ENCODE assay signal across 8 cellular contexts in the genomic region with DNA sequence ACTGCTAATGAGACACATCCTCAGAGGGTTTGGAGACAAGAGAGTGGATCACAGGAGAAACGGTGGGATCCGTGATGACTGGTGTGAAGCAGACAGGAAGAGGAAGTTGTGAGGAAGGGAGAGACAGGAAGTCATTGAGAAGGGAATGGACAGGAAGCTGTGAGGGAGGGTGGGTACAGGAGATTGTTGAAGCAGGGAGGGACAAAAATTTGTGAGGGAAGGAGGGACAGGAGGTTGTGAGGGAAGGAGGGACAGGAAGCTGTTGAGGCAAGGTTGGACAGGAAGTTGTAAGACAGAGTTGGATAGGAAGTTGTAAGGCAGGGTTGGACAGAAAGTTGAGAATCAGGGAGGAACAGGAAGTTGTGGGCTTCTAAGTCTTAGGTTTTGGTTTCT.
A peak's percentile ranks its signal among the peaks of the same experiment; 100 is the strongest.
DNase-seq lines count a peak whose midpoint lies in the region; ATAC-seq and TF ChIP-seq lines count a peak whose summit lies in the region.

No MANE protein-coding gene starts in this region.

- no peaks in the 10 kb centered on the region for H3K27me3 Mint-ChIP-seq in activated CD8-positive, alpha-beta T cell treated with anti-CD3 and anti-CD28 coated beads for 36 hours

- H3K4me3 Mint-ChIP-seq in activated CD8-positive, alpha-beta T cell treated with anti-CD3 and anti-CD28 coated beads for 36 hours: peak overlapping the region; percentile 22

- no peak for TF ChIP-seq CTCF in activated CD8-positive, alpha-beta T cell treated with anti-CD3 and anti-CD28 coated beads for 36 hours (IDR thresholded peaks at IDR 0.05)
- TF ChIP-seq CTCF in mucosa of descending colon (IDR thresholded peaks at IDR 0.05): no peak

- H3K36me3 ChIP-seq in mucosa of descending colon (ENCODE audit: low read depth): no peaks in the 10 kb centered on the region

- no peak overlapping the region for H3K4me3 ChIP-seq in mucosa of descending colon

- peaks cover 5% of the 10 kb centered on the region for H3K9me3 Mint-ChIP-seq in activated CD8-positive, alpha-beta T cell treated with anti-CD3 and anti-CD28 coated beads for 36 hours

- CTCF ChIA-PET in activated CD8-positive, alpha-beta T cell treated with anti-CD3 and anti-CD28 coated beads for 36 hours (lab: Charles Lee): no interaction called here

- no peaks in the 10 kb centered on the region for H3K4me1 ChIP-seq in mucosa of descending colon (ENCODE audit: low read depth)

- POLR2A ChIA-PET in activated CD8-positive, alpha-beta T cell treated with anti-CD3 and anti-CD28 coated beads for 36 hours (lab: Charles Lee): no interaction called here

- no peaks in the 10 kb centered on the region for H3K9me3 ChIP-seq in mucosa of descending colon

- H3K27ac Mint-ChIP-seq in activated CD8-positive, alpha-beta T cell treated with anti-CD3 and anti-CD28 coated beads for 36 hours: peak overlapping the region; percentile 95

- ATAC-seq in HG03196 (IDR thresholded peaks at IDR 0.05; ENCODE audit: unreplicated experiment) (peak; percentile 25), mucosa of descending colon (peak; percentile 49)
- ATAC-seq in activated CD8-positive, alpha-beta T cell treated with anti-CD3 and anti-CD28 coated beads for 36 hours: peak; percentile 87

- peaks cover 32% of the 10 kb centered on the region for H3K4me1 Mint-ChIP-seq in activated CD8-positive, alpha-beta T cell treated with anti-CD3 and anti-CD28 coated beads for 36 hours (ENCODE audit: low read depth)

- peak; percentile 4 for DNase-seq in EH (ENCODE audit: low read depth)
- peak; percentile 14 for DNase-seq in activated CD8-positive, alpha-beta T cell treated with anti-CD3 and anti-CD28 coated beads for 36 hours
- no peak for DNase-seq in mucosa of descending colon
- no peak for DNase-seq in HCEC 1CT
- no peak for DNase-seq in H4 (ENCODE audit: low spot score)
- DNase-seq in stimulated activated CD4-positive, alpha-beta T cell treated with anti-CD3 and anti-CD28 coated beads, Interleukin-4, amount 100 ng/mL, for 1 hour: no peak
- no peak for DNase-seq in NCI-H82 (lab: John Stamatoyannopoulos, UW)

- H3K36me3 Mint-ChIP-seq in activated CD8-positive, alpha-beta T cell treated with anti-CD3 and anti-CD28 coated beads for 36 hours (ENCODE audit: low read depth): peaks cover 6% of the 10 kb centered on the region

- intact Hi-C loops in activated CD8-positive, alpha-beta T cell treated with anti-CD3 and anti-CD28 coated beads for 36 hours (cut with micrococcal nuclease): no loop called here
- intact Hi-C loops in mucosa of descending colon (cut with DNase I, micrococcal nuclease): no loop called here

Comparison
In these comparisons a context has a peak if more than half of its experiments do, and no peak if none do; other contexts are left out.
1. DNase-seq: peak in EH (single experiment) and activated CD8-positive, alpha-beta T cell treated with anti-CD3 and anti-CD28 coated beads for 36 hours (single experiment); none in mucosa of descending colon (0 of 3), HCEC 1CT (single experiment), H4 (single experiment), stimulated activated CD4-positive, alpha-beta T cell treated with anti-CD3 and anti-CD28 coated beads, Interleukin-4, amount 100 ng/mL, for 1 hour (single experiment) and NCI-H82 (single experiment).
2. ATAC-seq: peak in every context shown above with its lines; median percentile 87 in activated CD8-positive, alpha-beta T cell treated with anti-CD3 and anti-CD28 coated beads for 36 hours; 49 in mucosa of descending colon; 25 in HG03196.